20 cellular contexts compared by ENCODE assay signal in the genomic region with DNA sequence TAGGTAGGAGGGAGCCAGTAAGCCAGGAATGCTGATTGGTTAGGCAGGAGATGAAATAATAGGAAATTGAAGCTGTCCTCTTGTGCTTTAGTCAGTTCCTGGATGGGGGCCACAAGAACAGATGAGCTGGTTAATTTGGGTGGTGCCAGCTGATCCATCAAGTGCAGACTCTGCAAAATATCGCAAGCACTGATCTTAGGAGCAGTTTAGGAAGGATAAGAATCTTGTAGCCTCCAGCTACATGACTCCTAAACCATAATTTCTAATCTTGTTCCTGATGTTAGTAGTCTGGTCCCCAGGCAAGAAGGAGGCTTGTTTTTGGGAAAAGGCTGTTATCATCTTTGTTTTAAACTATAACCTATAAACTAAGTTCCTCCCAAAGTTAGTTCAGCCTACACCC.
DNase-seq lines count a peak whose midpoint lies in the region; TF ChIP-seq lines count a peak whose summit lies in the region.
"Had no signal": no experiment of that assay in that cellular context is flagged by ENCODE, and none has a peak within 500 bp of the region (broad histone marks: within the 10 kb centered on the region; RNA-seq: fewer than 3 reads in every experiment).

No MANE protein-coding gene starts in this region.

- H3K9me3 Mint-ChIP-seq in CD14-positive monocyte: peaks cover 7 to 19% (median 12%) of the 10 kb centered on the region in 7 donors

- intact Hi-C loops in CD14-positive monocyte (cut with micrococcal nuclease): no loop called here

- H3K4me1 Mint-ChIP-seq in CD14-positive monocyte: no peaks in the 10 kb centered on the region
- H3K4me1 Mint-ChIP-seq: CD4-positive, alpha-beta memory T cell had no signal

- DNase-seq in NCI-H1694 treated with DMSO at 0.1 percent for 48 hours (lab: John Stamatoyannopoulos, UW) (peak; percentile 14), NCI-H1694 (lab: John Stamatoyannopoulos, UW) (no peak), NCI-H446 treated with DMSO at 0.1 percent for 48 hours (lab: John Stamatoyannopoulos, UW) (peak; percentile 33), RPMI7951 (ENCODE audit: low read depth) (peak; percentile 41), NCI-H526 treated with DMSO at 0.1 percent for 48 hours (lab: John Stamatoyannopoulos, UW) (no peak), CD14-positive monocyte (ENCODE audit: low spot score) (no peak)
- DNase-seq in stimulated activated CD4-positive, alpha-beta T cell treated with anti-CD3 and anti-CD28 coated beads, Interleukin-15, amount 100 ng/mL, for 24 hours: no peak
- DNase-seq: 8988T; ACHN; AML-193; BE2C; Calu3; CD4-positive, alpha-beta memory T cell; COR-L47; DMS79; EL; GDM1; GM23248; H7; HCEC 1CT had no signal

- H3K27ac Mint-ChIP-seq in CD14-positive monocyte: no peak overlapping the region
- H3K27ac Mint-ChIP-seq: CD4-positive, alpha-beta memory T cell had no signal

- H3K4me3 Mint-ChIP-seq in CD14-positive monocyte: no peak overlapping the region
- H3K4me3 Mint-ChIP-seq: CD4-positive, alpha-beta memory T cell had no signal

- H3K27me3 Mint-ChIP-seq in CD14-positive monocyte (ENCODE audit: low read depth in 3 of 3): peaks cover 0 to 8% (median 3%) of the 10 kb centered on the region in 3 donors

- no peak for TF ChIP-seq CTCF in CD14-positive monocyte (IDR thresholded peaks at IDR 0.05)

- no peaks in the 10 kb centered on the region for H3K36me3 Mint-ChIP-seq in CD14-positive monocyte
- H3K36me3 Mint-ChIP-seq: CD4-positive, alpha-beta memory T cell had no signal

Comparison
In these comparisons a context has a peak if more than half of its experiments do, and no peak if none do; other contexts are left out.
1. DNase-seq: peak in NCI-H1694 treated with DMSO at 0.1 percent for 48 hours (single experiment), NCI-H446 treated with DMSO at 0.1 percent for 48 hours (single experiment) and RPMI7951 (single experiment); none in NCI-H1694 (single experiment), NCI-H526 treated with DMSO at 0.1 percent for 48 hours (single experiment), CD14-positive monocyte (single experiment) and stimulated activated CD4-positive, alpha-beta T cell treated with anti-CD3 and anti-CD28 coated beads, Interleukin-15, amount 100 ng/mL, for 24 hours (single experiment).